ENCODE assay signal across 19 cellular contexts in the genomic region with DNA sequence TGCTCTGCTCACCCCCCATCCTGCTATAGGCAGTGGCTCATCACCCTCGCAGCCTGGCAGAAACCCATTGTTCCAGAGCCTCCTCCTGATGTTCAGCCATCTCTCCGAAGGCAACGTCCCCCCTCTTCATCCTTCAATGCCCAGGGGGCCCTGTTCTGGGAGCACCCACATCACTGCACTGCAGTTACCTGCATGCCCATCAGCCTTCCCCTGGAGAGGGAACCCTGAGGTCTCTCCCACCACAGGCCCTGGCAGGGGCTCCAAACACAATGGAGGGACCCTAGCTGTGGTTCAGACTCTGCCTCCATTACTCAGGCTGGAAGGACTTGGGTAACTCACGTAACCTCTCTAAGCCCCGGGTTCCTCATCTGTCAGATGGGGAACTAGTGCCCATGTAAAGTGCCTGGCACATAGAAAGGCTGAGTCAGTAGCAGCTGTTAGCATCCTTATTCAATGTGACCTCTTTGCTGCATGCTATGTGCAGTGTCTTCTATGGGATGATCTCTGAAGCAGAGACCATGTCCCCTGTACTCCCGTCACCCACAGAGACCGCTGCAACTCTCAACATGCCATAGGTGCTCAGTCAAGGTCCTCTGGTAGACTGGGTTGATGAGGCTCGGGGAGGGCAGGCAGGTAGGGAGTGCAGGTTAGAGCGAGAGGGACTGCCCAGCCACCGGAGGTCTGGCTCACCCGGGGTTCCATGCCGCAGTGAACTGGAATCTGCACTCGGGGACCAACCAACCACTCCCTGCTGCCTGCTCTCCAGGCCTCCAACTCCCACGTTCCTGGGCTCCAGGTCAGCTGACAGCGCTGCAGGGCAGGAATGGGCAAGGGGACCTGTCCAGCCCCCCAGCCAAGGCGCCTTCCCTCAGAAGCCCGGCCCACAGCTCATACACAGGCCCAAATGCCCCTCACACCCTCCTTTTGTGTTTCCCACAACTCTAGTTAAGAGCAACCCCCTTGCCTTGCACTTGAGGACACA.
"Had no signal": no experiment of that assay in that cellular context is flagged by ENCODE, and none has a peak within 500 bp of the region (broad histone marks: within the 10 kb centered on the region; RNA-seq: fewer than 3 reads in every experiment).

No MANE protein-coding gene starts in this region.

- H3K27ac ChIP-seq: colonic mucosa, foreskin keratinocyte, lower lobe of right lung, thyroid gland, vagina, WERI-Rb-1 had no signal

- ATAC-seq: activated CD4-positive, alpha-beta T cell treated with anti-CD3 and anti-CD28 coated beads for 36 hours; foreskin keratinocyte; lower lobe of right lung; SK-N-SH treated with all-trans-retinoic acid at 6 μM for 48 hours had no signal

- H3K4me3 ChIP-seq: adrenal gland, colonic mucosa, lower lobe of right lung, thyroid gland, vagina had no signal

- H3K9me3 ChIP-seq: adrenal gland, colonic mucosa, lower lobe of right lung, thyroid gland, vagina had no signal

- H3K27me3 ChIP-seq: adrenal gland, colonic mucosa, foreskin keratinocyte, thyroid gland, vagina had no signal

- H3K4me1 ChIP-seq: colonic mucosa, foreskin keratinocyte had no signal

- H3K36me3 ChIP-seq: adrenal gland, colonic mucosa, lower lobe of right lung, thyroid gland, vagina, WERI-Rb-1 had no signal

- DNase-seq: activated CD4-positive, alpha-beta memory T cell treated with anti-CD3 and anti-CD28 coated beads, Interleukin-2, amount 10 ng/mL, durations not matched to agents 7 days and 5 days; activated CD4-positive, alpha-beta T cell treated with anti-CD3 and anti-CD28 coated beads for 36 hours; activated effector memory CD4-positive, alpha-beta T cell treated with anti-CD3 and anti-CD28 coated beads, Interleukin-2, amount 50 U/mL, for 16 hours; activated T-cell treated with anti-CD3 and anti-CD28 coated beads, Interleukin-2, amount 50 U/mL, for 48 hours; caudate nucleus; colonic mucosa; effector CD4-positive, alpha-beta T cell; foreskin keratinocyte; lower lobe of right lung; naive B cell; occipital lobe; stimulated activated CD4-positive, alpha-beta T cell treated with anti-CD3 and anti-CD28 coated beads, Interleukin-2, amount 100 ng/mL, for 48 hours; stimulated activated naive B cell treated with anti-CD40 and anti-IgM and Interleukin-4, amounts not matched to agents 10 μg/mL and 1 μg/mL and 100 μg/mL, for 72 hours; T-helper 1 cell; thyroid gland; WERI-Rb-1 had no signal
